ENCODE assay signal across 1 cellular context in the genomic region with DNA sequence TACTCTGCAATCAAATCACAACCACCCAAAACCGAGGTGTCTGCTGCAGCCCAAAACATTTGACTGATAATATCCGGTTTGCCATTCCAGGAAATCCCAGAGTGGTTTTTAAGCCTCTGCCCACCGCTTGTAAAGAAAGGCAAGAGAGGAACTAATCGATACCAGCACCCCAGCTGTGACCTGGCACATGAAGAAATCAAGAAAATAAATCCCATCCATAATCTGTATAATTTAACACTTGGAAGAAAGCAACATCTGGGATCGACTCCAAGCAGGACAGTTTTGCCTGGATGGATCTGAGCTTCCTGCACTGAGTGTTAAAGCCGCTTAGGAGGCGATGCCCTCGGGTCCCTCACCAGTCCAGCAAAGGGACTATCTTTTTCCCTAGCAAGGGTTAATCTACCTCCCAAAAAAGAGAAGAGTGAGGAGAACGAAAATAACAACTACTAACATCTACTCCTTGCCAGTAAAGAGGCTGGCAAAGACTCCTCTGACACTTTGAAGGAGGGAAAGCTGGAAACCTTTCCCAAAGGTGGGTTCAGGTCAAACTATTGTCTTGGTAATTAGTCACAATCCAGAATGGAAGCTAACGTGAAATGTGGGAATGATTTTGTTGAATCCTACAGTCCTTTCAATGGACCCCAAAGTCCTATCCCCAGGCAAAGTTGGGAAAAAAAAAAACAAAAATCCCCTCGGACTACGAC.
TF ChIP-seq lines count a peak whose summit lies in the region.

No MANE protein-coding gene starts in this region.

TF ChIP-seq in HepG2, 621 proteins besides CTCF, POLR2A, EP300 and RAD21:
- TF ChIP-seq SAP130 (CRISPR knock-in tag; IDR thresholded peaks at IDR 0.05; ENCODE audit: low read depth) (peak; percentile 61), KAT2B (IDR thresholded peaks at IDR 0.05; ENCODE audit: borderline replicate concordance, low read depth, low read length) (no peak), ONECUT2 (CRISPR knock-in tag; IDR thresholded peaks at IDR 0.05) (peak; percentile 69), STAG1 (CRISPR knock-in tag; IDR thresholded peaks at IDR 0.05) (peak; percentile 14; the same call in 1 of the 2 replicates), TAF1 (CRISPR knock-in tag; IDR thresholded peaks at IDR 0.05) (0 out of 2 replicates have a peak, but pooled peaks have one; percentile 21), ZNF652 (CRISPR knock-in tag; IDR thresholded peaks at IDR 0.05; ENCODE audit: borderline replicate concordance, low read depth) (peak; percentile 83), KMT2A (CRISPR knock-in tag; IDR thresholded peaks at IDR 0.05) (0 out of 2 replicates have a peak, but pooled peaks have one; percentile 28), SIN3A (IDR thresholded peaks at IDR 0.05; ENCODE audit: borderline replicate concordance, low read depth, low read length) (peak; percentile 13; the same call in 1 of the 2 replicates), SRF (IDR thresholded peaks at IDR 0.05; ENCODE audit: low read depth, low read length) (0 out of 2 replicates have a peak, but pooled peaks have one; percentile 42), GFI1 (CRISPR knock-in tag; IDR thresholded peaks at IDR 0.05; ENCODE audit: borderline replicate concordance) (0 out of 2 replicates have a peak, but pooled peaks have one; percentile 31), PAX8 (CRISPR knock-in tag; IDR thresholded peaks at IDR 0.05; ENCODE audit: borderline replicate concordance) (no peak), ZEB1 (IDR thresholded peaks at IDR 0.05; ENCODE audit: insufficient replicate concordance, low read depth) (peak; percentile 5)
- TF ChIP-seq, protein P1, sequence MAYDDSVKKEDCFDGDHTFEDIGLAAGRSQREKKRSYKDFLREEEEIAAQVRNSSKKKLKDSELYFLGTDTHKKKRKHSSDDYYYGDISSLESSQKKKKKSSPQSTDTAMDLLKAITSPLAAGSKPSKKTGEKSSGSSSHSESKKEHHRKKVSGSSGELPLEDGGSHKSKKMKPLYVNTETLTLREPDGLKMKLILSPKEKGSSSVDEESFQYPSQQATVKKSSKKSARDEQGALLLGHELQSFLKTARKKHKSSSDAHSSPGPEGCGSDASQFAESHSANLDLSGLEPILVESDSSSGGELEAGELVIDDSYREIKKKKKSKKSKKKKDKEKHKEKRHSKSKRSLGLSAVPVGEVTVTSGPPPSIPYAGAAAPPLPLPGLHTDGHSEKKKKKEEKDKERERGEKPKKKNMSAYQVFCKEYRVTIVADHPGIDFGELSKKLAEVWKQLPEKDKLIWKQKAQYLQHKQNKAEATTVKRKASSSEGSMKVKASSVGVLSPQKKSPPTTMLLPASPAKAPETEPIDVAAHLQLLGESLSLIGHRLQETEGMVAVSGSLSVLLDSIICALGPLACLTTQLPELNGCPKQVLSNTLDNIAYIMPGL (CRISPR knock-in tag; IDR thresholded peaks at IDR 0.05; ENCODE audit: borderline replicate concordance in 1 of 2, low read depth in 1 of 2): 0 out of 4 replicates have a peak, but pooled peaks of 1 of the 2 experiments have one; percentile 13
- TF ChIP-seq, protein P2, sequence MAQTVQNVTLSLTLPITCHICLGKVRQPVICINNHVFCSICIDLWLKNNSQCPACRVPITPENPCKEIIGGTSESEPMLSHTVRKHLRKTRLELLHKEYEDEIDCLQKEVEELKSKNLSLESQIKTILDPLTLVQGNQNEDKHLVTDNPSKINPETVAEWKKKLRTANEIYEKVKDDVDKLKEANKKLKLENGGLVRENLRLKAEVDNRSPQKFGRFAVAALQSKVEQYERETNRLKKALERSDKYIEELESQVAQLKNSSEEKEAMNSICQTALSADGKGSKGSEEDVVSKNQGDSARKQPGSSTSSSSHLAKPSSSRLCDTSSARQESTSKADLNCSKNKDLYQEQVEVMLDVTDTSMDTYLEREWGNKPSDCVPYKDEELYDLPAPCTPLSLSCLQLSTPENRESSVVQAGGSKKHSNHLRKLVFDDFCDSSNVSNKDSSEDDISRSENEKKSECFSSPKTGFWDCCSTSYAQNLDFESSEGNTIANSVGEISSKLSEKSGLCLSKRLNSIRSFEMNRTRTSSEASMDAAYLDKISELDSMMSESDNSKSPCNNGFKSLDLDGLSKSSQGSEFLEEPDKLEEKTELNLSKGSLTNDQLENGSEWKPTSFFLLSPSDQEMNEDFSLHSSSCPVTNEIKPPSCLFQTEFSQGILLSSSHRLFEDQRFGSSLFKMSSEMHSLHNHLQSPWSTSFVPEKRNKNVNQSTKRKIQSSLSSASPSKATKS (CRISPR knock-in tag; IDR thresholded peaks at IDR 0.05): 0 out of 2 replicates have a peak, but pooled peaks have one; percentile 20
- TF ChIP-seq, protein P3, sequence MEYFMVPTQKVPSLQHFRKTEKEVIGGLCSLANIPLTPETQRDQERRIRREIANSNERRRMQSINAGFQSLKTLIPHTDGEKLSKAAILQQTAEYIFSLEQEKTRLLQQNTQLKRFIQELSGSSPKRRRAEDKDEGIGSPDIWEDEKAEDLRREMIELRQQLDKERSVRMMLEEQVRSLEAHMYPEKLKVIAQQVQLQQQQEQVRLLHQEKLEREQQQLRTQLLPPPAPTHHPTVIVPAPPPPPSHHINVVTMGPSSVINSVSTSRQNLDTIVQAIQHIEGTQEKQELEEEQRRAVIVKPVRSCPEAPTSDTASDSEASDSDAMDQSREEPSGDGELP (IDR thresholded peaks at IDR 0.05; ENCODE audit: borderline replicate concordance, low read depth): 0 out of 2 replicates have a peak, but pooled peaks have one; percentile 6
- TF ChIP-seq, protein P4, sequence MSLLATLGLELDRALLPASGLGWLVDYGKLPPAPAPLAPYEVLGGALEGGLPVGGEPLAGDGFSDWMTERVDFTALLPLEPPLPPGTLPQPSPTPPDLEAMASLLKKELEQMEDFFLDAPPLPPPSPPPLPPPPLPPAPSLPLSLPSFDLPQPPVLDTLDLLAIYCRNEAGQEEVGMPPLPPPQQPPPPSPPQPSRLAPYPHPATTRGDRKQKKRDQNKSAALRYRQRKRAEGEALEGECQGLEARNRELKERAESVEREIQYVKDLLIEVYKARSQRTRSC (CRISPR knock-in tag; IDR thresholded peaks at IDR 0.05; ENCODE audit: low read depth): no peak
- TF ChIP-seq, protein P5, sequence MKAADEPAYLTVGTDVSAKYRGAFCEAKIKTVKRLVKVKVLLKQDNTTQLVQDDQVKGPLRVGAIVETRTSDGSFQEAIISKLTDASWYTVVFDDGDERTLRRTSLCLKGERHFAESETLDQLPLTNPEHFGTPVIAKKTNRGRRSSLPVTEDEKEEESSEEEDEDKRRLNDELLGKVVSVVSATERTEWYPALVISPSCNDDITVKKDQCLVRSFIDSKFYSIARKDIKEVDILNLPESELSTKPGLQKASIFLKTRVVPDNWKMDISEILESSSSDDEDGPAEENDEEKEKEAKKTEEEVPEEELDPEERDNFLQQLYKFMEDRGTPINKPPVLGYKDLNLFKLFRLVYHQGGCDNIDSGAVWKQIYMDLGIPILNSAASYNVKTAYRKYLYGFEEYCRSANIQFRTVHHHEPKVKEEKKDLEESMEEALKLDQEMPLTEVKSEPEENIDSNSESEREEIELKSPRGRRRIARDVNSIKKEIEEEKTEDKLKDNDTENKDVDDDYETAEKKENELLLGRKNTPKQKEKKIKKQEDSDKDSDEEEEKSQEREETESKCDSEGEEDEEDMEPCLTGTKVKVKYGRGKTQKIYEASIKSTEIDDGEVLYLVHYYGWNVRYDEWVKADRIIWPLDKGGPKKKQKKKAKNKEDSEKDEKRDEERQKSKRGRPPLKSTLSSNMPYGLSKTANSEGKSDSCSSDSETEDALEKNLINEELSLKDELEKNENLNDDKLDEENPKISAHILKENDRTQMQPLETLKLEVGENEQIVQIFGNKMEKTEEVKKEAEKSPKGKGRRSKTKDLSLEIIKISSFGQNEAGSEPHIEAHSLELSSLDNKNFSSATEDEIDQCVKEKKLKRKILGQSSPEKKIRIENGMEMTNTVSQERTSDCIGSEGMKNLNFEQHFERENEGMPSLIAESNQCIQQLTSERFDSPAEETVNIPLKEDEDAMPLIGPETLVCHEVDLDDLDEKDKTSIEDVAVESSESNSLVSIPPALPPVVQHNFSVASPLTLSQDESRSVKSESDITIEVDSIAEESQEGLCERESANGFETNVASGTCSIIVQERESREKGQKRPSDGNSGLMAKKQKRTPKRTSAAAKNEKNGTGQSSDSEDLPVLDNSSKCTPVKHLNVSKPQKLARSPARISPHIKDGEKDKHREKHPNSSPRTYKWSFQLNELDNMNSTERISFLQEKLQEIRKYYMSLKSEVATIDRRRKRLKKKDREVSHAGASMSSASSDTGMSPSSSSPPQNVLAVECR (CRISPR knock-in tag; IDR thresholded peaks at IDR 0.05; ENCODE audit: borderline replicate concordance): no peak; the same call in 1 of the 2 replicates
